20 cellular contexts compared by ENCODE assay signal in genomic region chr18:32877371-32877770, GRCh38.
"Had no signal": no experiment of that assay in that cellular context is flagged by ENCODE, and none has a peak within 500 bp of the region (broad histone marks: within the 10 kb centered on the region; RNA-seq: fewer than 3 reads in every experiment).

No MANE protein-coding gene starts in this region.

- ATAC-seq: activated CD8-positive, alpha-beta T cell treated with anti-CD3 and anti-CD28 coated beads, Interleukin-2, amount 10 ng/mL, durations not matched to agents 7 days and 5 days; activated naive CD8-positive, alpha-beta T cell treated with anti-CD3 and anti-CD28 coated beads, Interleukin-2, amount 50 U/mL, for 24 hours; gastrocnemius medialis; left lung; right lobe of liver; stimulated activated naive CD8-positive, alpha-beta T cell treated with anti-CD3 and anti-CD28 coated beads, Interleukin-15, amount 100 ng/mL, for 72 hours had no signal

- DNase-seq: activated CD4-positive, alpha-beta T cell treated with anti-CD3 and anti-CD28 coated beads, Interleukin-2, amount 10 ng/mL, durations not matched to agents 7 days and 5 days; activated CD8-positive, alpha-beta T cell treated with anti-CD3 and anti-CD28 coated beads, Interleukin-2, amount 10 ng/mL, durations not matched to agents 7 days and 5 days; activated naive CD4-positive, alpha-beta T cell treated with anti-CD3 and anti-CD28 coated beads for 36 hours; activated naive CD8-positive, alpha-beta T cell treated with anti-CD3 and anti-CD28 coated beads, Interleukin-2, amount 50 U/mL, for 24 hours; activated T-cell treated with anti-CD3 and anti-CD28 coated beads, Interleukin-2, amount 50 U/mL, for 24 hours; aorta; brain microvascular endothelial cell; central memory CD4-positive, alpha-beta T cell; colonic mucosa; gastrocnemius medialis; head of caudate nucleus; left lung; mammary epithelial cell; midbrain; right lobe of liver; small intestine; stimulated activated CD4-positive, alpha-beta T cell treated with anti-CD3 and anti-CD28 coated beads, Interleukin-15, amount 100 ng/mL, for 24 hours; stimulated activated CD4-positive, alpha-beta T cell treated with anti-CD3 and anti-CD28 coated beads, Interleukin-2, amount 100 ng/mL, for 48 hours; stimulated activated naive CD8-positive, alpha-beta T cell treated with anti-CD3 and anti-CD28 coated beads, Interleukin-15, amount 100 ng/mL, for 72 hours; trophoblast cell had no signal
